ENCODE assay signal across 13 cellular contexts in genomic region chr19:15201374-15202023, GRCh38. TPM values are rescaled to one million over a fixed set of nuclear protein-coding genes. Genes with fewer than 3 reads are reported as not detected.
DNase-seq lines count a peak whose midpoint lies in the region; ATAC-seq and TF ChIP-seq lines count a peak whose summit lies in the region.
"Had no signal": no experiment of that assay in that cellular context is flagged by ENCODE, and none has a peak within 500 bp of the region (broad histone marks: within the 10 kb centered on the region; RNA-seq: fewer than 3 reads in every experiment).

No MANE protein-coding gene starts in this region.

- H3K36me3 ChIP-seq in smooth muscle cell (ENCODE audit: low read depth) = no peaks in the 10 kb centered on the region

- POLR2A ChIA-PET in activated CD8-positive, alpha-beta T cell treated with anti-CD3 and anti-CD28 coated beads for 36 hours (lab: Charles Lee) = no interaction called here
- POLR2A ChIA-PET in activated CD8-positive, alpha-beta T cell treated with anti-CD3 and anti-CD28 coated beads, Interleukin-2, amount 10 ng/mL, durations not matched to agents 7 days and 5 days (lab: Charles Lee) = no interaction called here
- POLR2A ChIA-PET in T-cell (lab: Charles Lee) = no interaction called here

- no peak overlapping the region for H3K27ac Mint-ChIP-seq in activated CD8-positive, alpha-beta T cell treated with anti-CD3 and anti-CD28 coated beads for 36 hours
- no peak overlapping the region for H3K27ac Mint-ChIP-seq in activated CD8-positive, alpha-beta T cell treated with anti-CD3 and anti-CD28 coated beads, Interleukin-2, amount 10 ng/mL, durations not matched to agents 7 days and 5 days
- peak overlapping the region in 1 of 2 donors; percentile 19 for H3K27ac Mint-ChIP-seq in T-cell

- H3K4me3 ChIP-seq in foreskin fibroblast (ENCODE audit: low read depth in 1 of 2, low read length in 2 of 2) (peak overlapping the region; percentile 52 to 69), smooth muscle cell (peak overlapping the region; percentile 89)

- H3K4me1 ChIP-seq in smooth muscle cell (ENCODE audit: low read depth) = peaks cover 4% of the 10 kb centered on the region

- TF ChIP-seq CTCF in activated CD8-positive, alpha-beta T cell treated with anti-CD3 and anti-CD28 coated beads for 36 hours (IDR thresholded peaks at IDR 0.05) = no peak
- TF ChIP-seq CTCF in foreskin fibroblast (IDR thresholded peaks at IDR 0.05; ENCODE audit: low read depth, low read length) = no peak
- TF ChIP-seq CTCF in smooth muscle cell (IDR thresholded peaks at IDR 0.05; ENCODE audit: borderline replicate concordance, insufficient read depth, poor library complexity, severe bottlenecking) = no peak

- H3F3A ChIP-seq in smooth muscle cell (ENCODE audit: low read depth) = peaks cover 13% of the 10 kb centered on the region

- H3K27me3 ChIP-seq in smooth muscle cell (ENCODE audit: low read depth) = no peaks in the 10 kb centered on the region

- DNase-seq in activated CD8-positive, alpha-beta T cell treated with anti-CD3 and anti-CD28 coated beads for 36 hours = no peak
- no peak for DNase-seq in activated CD8-positive, alpha-beta T cell treated with anti-CD3 and anti-CD28 coated beads, Interleukin-2, amount 10 ng/mL, durations not matched to agents 7 days and 5 days
- no peak for DNase-seq in T-cell
- no peak for DNase-seq in foreskin fibroblast
- DNase-seq in smooth muscle cell (lab: John Stamatoyannopoulos, UW; ENCODE audit: unreplicated experiment) = no peak
- no peak for DNase-seq in DMS114 treated with DMSO at 0.1 percent for 48 hours (lab: John Stamatoyannopoulos, UW; ENCODE audit: unreplicated experiment)
- DNase-seq: ACHN; activated effector memory CD4-positive, alpha-beta T cell treated with anti-CD3 and anti-CD28 coated beads, Interleukin-2, amount 50 U/mL, for 16 hours; midbrain; NCI-H526 treated with DMSO at 0.1 percent for 48 hours had no signal

- peaks cover 9% of the 10 kb centered on the region for H3K4me1 Mint-ChIP-seq in activated CD8-positive, alpha-beta T cell treated with anti-CD3 and anti-CD28 coated beads for 36 hours (ENCODE audit: low read depth)
- peaks cover 10% of the 10 kb centered on the region for H3K4me1 Mint-ChIP-seq in activated CD8-positive, alpha-beta T cell treated with anti-CD3 and anti-CD28 coated beads, Interleukin-2, amount 10 ng/mL, durations not matched to agents 7 days and 5 days (ENCODE audit: low read depth)
- H3K4me1 Mint-ChIP-seq in T-cell = peaks cover 15 to 26% (median 15%) of the 10 kb centered on the region in 3 donors

- no peaks in the 10 kb centered on the region for H3K9me3 Mint-ChIP-seq in activated CD8-positive, alpha-beta T cell treated with anti-CD3 and anti-CD28 coated beads for 36 hours
- no peaks in the 10 kb centered on the region for H3K9me3 Mint-ChIP-seq in activated CD8-positive, alpha-beta T cell treated with anti-CD3 and anti-CD28 coated beads, Interleukin-2, amount 10 ng/mL, durations not matched to agents 7 days and 5 days (ENCODE audit: insufficient read depth)
- H3K9me3 Mint-ChIP-seq in T-cell = no peaks in the 10 kb centered on the region

- H3K27ac ChIP-seq in smooth muscle cell (ENCODE audit: low read depth) = no peak overlapping the region

- H3K79me2 ChIP-seq in smooth muscle cell (ENCODE audit: low read depth) = peaks cover 14% of the 10 kb centered on the region

- intact Hi-C loops in activated CD8-positive, alpha-beta T cell treated with anti-CD3 and anti-CD28 coated beads for 36 hours (cut with micrococcal nuclease) = no loop called here

- no peak for ATAC-seq in activated CD8-positive, alpha-beta T cell treated with anti-CD3 and anti-CD28 coated beads for 36 hours
- no peak for ATAC-seq in activated CD8-positive, alpha-beta T cell treated with anti-CD3 and anti-CD28 coated beads, Interleukin-2, amount 10 ng/mL, durations not matched to agents 7 days and 5 days
- ATAC-seq in T-cell (replicated peaks in 1 of 4) = no peak
- ATAC-seq in GM21576 (IDR thresholded peaks at IDR 0.05; ENCODE audit: unreplicated experiment) = no peak
- ATAC-seq in GM21381 (IDR thresholded peaks at IDR 0.05; ENCODE audit: unreplicated experiment) = no peak

- peaks cover 44% of the 10 kb centered on the region for H3K27me3 Mint-ChIP-seq in activated CD8-positive, alpha-beta T cell treated with anti-CD3 and anti-CD28 coated beads for 36 hours
- H3K27me3 Mint-ChIP-seq in activated CD8-positive, alpha-beta T cell treated with anti-CD3 and anti-CD28 coated beads, Interleukin-2, amount 10 ng/mL, durations not matched to agents 7 days and 5 days (ENCODE audit: low read depth) = peaks cover 42% of the 10 kb centered on the region
- peaks cover 40 to 61% of the 10 kb centered on the region in 2 donors for H3K27me3 Mint-ChIP-seq in T-cell

- CTCF ChIA-PET in activated CD8-positive, alpha-beta T cell treated with anti-CD3 and anti-CD28 coated beads for 36 hours (lab: Charles Lee) = no interaction called here
- CTCF ChIA-PET in activated CD8-positive, alpha-beta T cell treated with anti-CD3 and anti-CD28 coated beads, Interleukin-2, amount 10 ng/mL, durations not matched to agents 7 days and 5 days (lab: Charles Lee) = no interaction called here
- CTCF ChIA-PET in T-cell (lab: Charles Lee) = no interaction called here

- peaks cover 30% of the 10 kb centered on the region for H4K20me1 ChIP-seq in smooth muscle cell (ENCODE audit: low read depth)

- WGBS in smooth muscle cell (ENCODE audit: low lambda C conversion rate) = 95% methylated on average over 18 of the region's 18 CpGs

- peak overlapping the region; percentile 99 for H3K4me2 ChIP-seq in smooth muscle cell

- H2AFZ ChIP-seq in smooth muscle cell (ENCODE audit: low read depth) = no peak overlapping the region

- H3K4me3 Mint-ChIP-seq in activated CD8-positive, alpha-beta T cell treated with anti-CD3 and anti-CD28 coated beads for 36 hours = peak overlapping the region; percentile 12
- H3K4me3 Mint-ChIP-seq in activated CD8-positive, alpha-beta T cell treated with anti-CD3 and anti-CD28 coated beads, Interleukin-2, amount 10 ng/mL, durations not matched to agents 7 days and 5 days = no peak overlapping the region
- H3K4me3 Mint-ChIP-seq in T-cell = peak overlapping the region; percentile 59 to 72 (median 62)

- H3K36me3 Mint-ChIP-seq in activated CD8-positive, alpha-beta T cell treated with anti-CD3 and anti-CD28 coated beads for 36 hours (ENCODE audit: low read depth) = no peaks in the 10 kb centered on the region
- no peaks in the 10 kb centered on the region for H3K36me3 Mint-ChIP-seq in activated CD8-positive, alpha-beta T cell treated with anti-CD3 and anti-CD28 coated beads, Interleukin-2, amount 10 ng/mL, durations not matched to agents 7 days and 5 days (ENCODE audit: low read depth)
- H3K36me3 Mint-ChIP-seq in T-cell = no peaks in the 10 kb centered on the region

- H3K9me3 ChIP-seq in smooth muscle cell (replicated peaks; ENCODE audit: low read depth) = no peaks in the 10 kb centered on the region

- no peak overlapping the region for H3K9ac ChIP-seq in smooth muscle cell (ENCODE audit: low read depth)

RNA-seq across cellular contexts. Expression of gene NOTCH3, which starts 0.7 kb away (rescaled TPM):
- under 1 TPM in 1 of 2 experiments, not detected in 1; 0.16 TPM for total RNA-seq in activated CD8-positive, alpha-beta T cell treated with anti-CD3 and anti-CD28 coated beads for 36 hours
- not detected for total RNA-seq in activated CD8-positive, alpha-beta T cell treated with anti-CD3 and anti-CD28 coated beads, Interleukin-2, amount 10 ng/mL, durations not matched to agents 7 days and 5 days
- total RNA-seq in T-cell (under 1 TPM in 4 of 5 donors, not detected in 1; 0.16 to 0.85 (median 0.48) TPM), smooth muscle cell (56.6 and 72.0 TPM in 2 replicates)
- polyA plus RNA-seq in smooth muscle cell = 92.5 and 122 TPM in 2 replicates
- total RNA-seq: T-helper 2 cell treated with Interferon-gamma antibody and Interleukin-4, amounts not matched to agents 100 ng/mL and 5 ng/mL, for 36 hours had no signal

RNA-seq across cellular contexts. Expression of gene EPHX3, which starts 30.7 kb away (rescaled TPM):
- total RNA-seq in activated CD8-positive, alpha-beta T cell treated with anti-CD3 and anti-CD28 coated beads for 36 hours = not detected
- under 1 TPM; 0.21 to 0.29 TPM for total RNA-seq in activated CD8-positive, alpha-beta T cell treated with anti-CD3 and anti-CD28 coated beads, Interleukin-2, amount 10 ng/mL, durations not matched to agents 7 days and 5 days
- total RNA-seq in T-cell = under 1 TPM in 1 of 5 donors, not detected in 4; 0.23 TPM
- 3.6 and 4.0 TPM in 2 replicates for total RNA-seq in smooth muscle cell
- 3.1 and 10.3 TPM in 2 replicates for polyA plus RNA-seq in smooth muscle cell

Comparison
In these comparisons a context has a peak if more than half of its experiments do, and no peak if none do; other contexts are left out.
1. RNA of gene NOTCH3, which starts 0.7 kb away (total RNA-seq): 56.6 to 72.0 TPM in smooth muscle cell; 0.16 to 0.85 TPM in T-cell, 0.16 TPM in activated CD8-positive, alpha-beta T cell treated with anti-CD3 and anti-CD28 coated beads for 36 hours and not detected in activated CD8-positive, alpha-beta T cell treated with anti-CD3 and anti-CD28 coated beads, Interleukin-2, amount 10 ng/mL, durations not matched to agents 7 days and 5 days; every median in the first group is over 10 times any median in the second.